ENCODE assay signal across 8 cellular contexts in the genomic region with DNA sequence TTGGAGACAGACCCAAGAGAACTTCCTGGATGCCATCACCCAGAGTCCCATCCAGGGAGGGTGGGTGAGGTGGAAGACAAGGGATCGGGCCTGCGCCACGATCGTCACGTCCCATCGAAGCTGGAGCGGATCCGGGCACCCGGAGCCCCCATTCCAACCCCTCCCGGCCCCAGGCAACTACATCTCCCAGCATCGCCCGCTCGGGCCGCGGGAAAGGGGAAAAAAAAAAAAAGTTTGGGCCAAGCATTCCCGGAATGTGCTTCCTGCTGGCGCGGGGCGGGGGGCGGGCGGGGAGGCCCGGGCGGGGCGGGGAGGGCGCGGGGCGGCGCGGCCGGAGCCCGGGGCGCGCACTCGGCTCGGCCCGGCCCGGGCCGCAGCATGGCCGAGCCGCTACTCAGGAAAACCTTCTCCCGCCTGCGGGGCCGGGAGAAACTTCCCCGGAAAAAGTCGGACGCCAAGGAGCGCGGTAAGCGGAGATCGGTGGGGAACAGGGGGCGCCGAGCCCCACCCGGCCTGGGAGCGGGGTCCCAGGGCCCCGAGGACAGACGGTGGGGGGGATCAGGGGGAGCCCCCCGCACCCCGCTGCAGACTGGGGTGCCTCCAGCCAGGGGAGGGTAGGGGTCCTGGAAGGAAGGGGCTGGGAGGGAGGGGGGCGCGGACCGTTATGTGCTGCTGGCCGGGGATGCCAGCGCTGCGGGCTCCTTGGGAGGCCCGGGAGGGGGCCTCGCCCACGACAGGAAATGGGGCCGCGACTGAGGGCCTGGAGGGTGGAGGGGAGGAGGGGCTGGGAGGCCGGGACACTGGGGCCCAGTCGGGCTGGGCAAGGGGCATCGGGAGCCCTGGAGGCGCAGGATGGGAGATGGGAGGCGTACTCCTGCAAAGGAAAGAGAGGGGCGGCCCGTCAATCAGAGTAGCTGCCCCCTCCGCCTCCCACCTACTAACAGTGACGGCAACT. TPM values are rescaled to one million over a fixed set of nuclear protein-coding genes. Genes with fewer than 3 reads are reported as not detected.
DNase-seq lines count a peak whose midpoint lies in the region; ATAC-seq, FAIRE-seq and TF ChIP-seq lines count a peak whose summit lies in the region.

A gene with protein sequence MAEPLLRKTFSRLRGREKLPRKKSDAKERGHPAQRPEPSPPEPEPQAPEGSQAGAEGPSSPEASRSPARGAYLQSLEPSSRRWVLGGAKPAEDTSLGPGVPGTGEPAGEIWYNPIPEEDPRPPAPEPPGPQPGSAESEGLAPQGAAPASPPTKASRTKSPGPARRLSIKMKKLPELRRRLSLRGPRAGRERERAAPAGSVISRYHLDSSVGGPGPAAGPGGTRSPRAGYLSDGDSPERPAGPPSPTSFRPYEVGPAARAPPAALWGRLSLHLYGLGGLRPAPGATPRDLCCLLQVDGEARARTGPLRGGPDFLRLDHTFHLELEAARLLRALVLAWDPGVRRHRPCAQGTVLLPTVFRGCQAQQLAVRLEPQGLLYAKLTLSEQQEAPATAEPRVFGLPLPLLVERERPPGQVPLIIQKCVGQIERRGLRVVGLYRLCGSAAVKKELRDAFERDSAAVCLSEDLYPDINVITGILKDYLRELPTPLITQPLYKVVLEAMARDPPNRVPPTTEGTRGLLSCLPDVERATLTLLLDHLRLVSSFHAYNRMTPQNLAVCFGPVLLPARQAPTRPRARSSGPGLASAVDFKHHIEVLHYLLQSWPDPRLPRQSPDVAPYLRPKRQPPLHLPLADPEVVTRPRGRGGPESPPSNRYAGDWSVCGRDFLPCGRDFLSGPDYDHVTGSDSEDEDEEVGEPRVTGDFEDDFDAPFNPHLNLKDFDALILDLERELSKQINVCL (plus strand): TSS at position 346 of the 955 bp plus-strand sequence. CDS start 33 bp downstream, at position 379.

- H3K9me3 ChIP-seq in left ventricle myocardium inferior (replicated peaks) (peaks cover 22% of the 10 kb centered on the region), psoas muscle (peaks cover 7% of the 10 kb centered on the region)

- H3K27ac Mint-ChIP-seq in T-helper 1 cell treated with Interleukin-12 subunit alpha and Interleukin-12 subunit beta and Interleukin-4 antibody, amounts not matched to agents 30 μg/mL and 1 μg/mL, for 36 hours = no peak within 1 kb of the TSS
- peak within 1 kb of the TSS; percentile 11 for H3K27ac Mint-ChIP-seq in activated naive CD8-positive, alpha-beta T cell treated with anti-CD3 and anti-CD28 coated beads, Interleukin-2, amount 10 ng/mL, durations not matched to agents 7 days and 5 days

- peaks cover 18% of the 10 kb centered on the region for H3K9me3 Mint-ChIP-seq in T-helper 1 cell treated with Interleukin-12 subunit alpha and Interleukin-12 subunit beta and Interleukin-4 antibody, amounts not matched to agents 30 μg/mL and 1 μg/mL, for 36 hours
- H3K9me3 Mint-ChIP-seq in activated naive CD8-positive, alpha-beta T cell treated with anti-CD3 and anti-CD28 coated beads, Interleukin-2, amount 10 ng/mL, durations not matched to agents 7 days and 5 days = peaks cover 12% of the 10 kb centered on the region

- FAIRE-seq in GM19239 (lab: Jason Lieb, UNC) = no peak

- H3K36me3 ChIP-seq in left ventricle myocardium inferior (peaks cover 33% of the 10 kb centered on the region), psoas muscle (ENCODE audit: insufficient read depth in 1 of 2, low read depth in 1 of 2) (peaks cover 0 to 6% of the 10 kb centered on the region in 2 donors)

- H3K4me1 ChIP-seq in left ventricle myocardium inferior (peaks cover 24% of the 10 kb centered on the region), psoas muscle (no peaks in the 10 kb centered on the region)

- H3K27ac ChIP-seq in left ventricle myocardium inferior (replicated peaks) (peak within 1 kb of the TSS; percentile 97), psoas muscle (peak within 1 kb of the TSS; percentile 69)

- intact Hi-C loops in left ventricle myocardium inferior (cut with micrococcal nuclease) (no loop called here), psoas muscle (cut with DNase I) (no loop called here)

- no peaks in the 10 kb centered on the region for H3K36me3 Mint-ChIP-seq in T-helper 1 cell treated with Interleukin-12 subunit alpha and Interleukin-12 subunit beta and Interleukin-4 antibody, amounts not matched to agents 30 μg/mL and 1 μg/mL, for 36 hours (ENCODE audit: low read depth)
- peaks cover 3% of the 10 kb centered on the region for H3K36me3 Mint-ChIP-seq in activated naive CD8-positive, alpha-beta T cell treated with anti-CD3 and anti-CD28 coated beads, Interleukin-2, amount 10 ng/mL, durations not matched to agents 7 days and 5 days

- POLR2A ChIA-PET in activated naive CD8-positive, alpha-beta T cell treated with anti-CD3 and anti-CD28 coated beads, Interleukin-2, amount 10 ng/mL, durations not matched to agents 7 days and 5 days (lab: Charles Lee) = interaction anchor here (1.0 to 1.7 kb wide), 2 partner anchors 18 kb away, joined by 3 read pairs; a partner anchor contains a TSS

- DNase-seq in T-helper 1 cell = no peak
- peak; percentile 53 for DNase-seq in activated naive CD8-positive, alpha-beta T cell treated with anti-CD3 and anti-CD28 coated beads, Interleukin-2, amount 10 ng/mL, durations not matched to agents 7 days and 5 days
- DNase-seq in left ventricle myocardium inferior = peak; percentile 56
- DNase-seq in psoas muscle = peak; percentile 61 to 73
- DNase-seq in GM19239 (ENCODE audit: insufficient read length, low spot score) = no peak

- H3K4me3 ChIP-seq in left ventricle myocardium inferior (peak within 1 kb of the TSS; percentile 91), psoas muscle (peak within 1 kb of the TSS; percentile 67)

- H3K27me3 ChIP-seq in left ventricle myocardium inferior (ENCODE audit: low read depth) = no peaks in the 10 kb centered on the region
- peaks cover 0 to 28% (median 6%) of the 10 kb centered on the region in 3 donors for H3K27me3 ChIP-seq in psoas muscle (ENCODE audit: insufficient read depth in 3 of 3, low read length in 2 of 3)

- peak; percentile 70 for ATAC-seq in activated naive CD8-positive, alpha-beta T cell treated with anti-CD3 and anti-CD28 coated beads, Interleukin-2, amount 10 ng/mL, durations not matched to agents 7 days and 5 days (ENCODE audit: low read depth)
- ATAC-seq in psoas muscle = peak in 3 of 4 donors; percentile 30 to 72 (median 44)
- no peak for ATAC-seq in GM19023 (IDR thresholded peaks at IDR 0.05; ENCODE audit: unreplicated experiment)
- ATAC-seq in HG03139 (IDR thresholded peaks at IDR 0.05; ENCODE audit: unreplicated experiment) = no peak

- TF ChIP-seq CTCF in left ventricle myocardium inferior (IDR thresholded peaks at IDR 0.05; ENCODE audit: borderline replicate concordance) (no peak), psoas muscle (IDR thresholded peaks at IDR 0.05) (no peak)

- peak within 1 kb of the TSS; percentile 53 for H3K4me3 Mint-ChIP-seq in T-helper 1 cell treated with Interleukin-12 subunit alpha and Interleukin-12 subunit beta and Interleukin-4 antibody, amounts not matched to agents 30 μg/mL and 1 μg/mL, for 36 hours
- H3K4me3 Mint-ChIP-seq in activated naive CD8-positive, alpha-beta T cell treated with anti-CD3 and anti-CD28 coated beads, Interleukin-2, amount 10 ng/mL, durations not matched to agents 7 days and 5 days = peak within 1 kb of the TSS; percentile 81

- peaks cover 28% of the 10 kb centered on the region for H3K27me3 Mint-ChIP-seq in T-helper 1 cell treated with Interleukin-12 subunit alpha and Interleukin-12 subunit beta and Interleukin-4 antibody, amounts not matched to agents 30 μg/mL and 1 μg/mL, for 36 hours (ENCODE audit: low read depth)
- peaks cover 15% of the 10 kb centered on the region for H3K27me3 Mint-ChIP-seq in activated naive CD8-positive, alpha-beta T cell treated with anti-CD3 and anti-CD28 coated beads, Interleukin-2, amount 10 ng/mL, durations not matched to agents 7 days and 5 days

- peaks cover 3% of the 10 kb centered on the region for H3K4me1 Mint-ChIP-seq in T-helper 1 cell treated with Interleukin-12 subunit alpha and Interleukin-12 subunit beta and Interleukin-4 antibody, amounts not matched to agents 30 μg/mL and 1 μg/mL, for 36 hours (ENCODE audit: low read depth)
- peaks cover 8% of the 10 kb centered on the region for H3K4me1 Mint-ChIP-seq in activated naive CD8-positive, alpha-beta T cell treated with anti-CD3 and anti-CD28 coated beads, Interleukin-2, amount 10 ng/mL, durations not matched to agents 7 days and 5 days

- 2 to 5% (median 2%) methylated on average over 53 to 77 of the region's 78 CpGs for WGBS in psoas muscle, 3 donors

RNA-seq across cellular contexts. Expression of the gene that starts here (rescaled TPM):
- under 1 TPM; 0.33 to 0.34 TPM for total RNA-seq in activated naive CD8-positive, alpha-beta T cell treated with anti-CD3 and anti-CD28 coated beads, Interleukin-2, amount 10 ng/mL, durations not matched to agents 7 days and 5 days
- 13.1 TPM for total RNA-seq in left ventricle myocardium inferior
- total RNA-seq in psoas muscle = 1 to 10 TPM; 4.5 to 4.9 (median 4.7) TPM
- 1 to 10 TPM; 2.3 to 3.5 (median 2.6) TPM for polyA plus RNA-seq in psoas muscle

Comparison
In these comparisons a context has a peak if more than half of its experiments do, and no peak if none do; other contexts are left out.
1. RNA of the gene that starts here (total RNA-seq): 13.1 TPM in left ventricle myocardium inferior (single experiment) and 4.5 to 4.9 TPM in psoas muscle; 0.33 to 0.34 TPM in activated naive CD8-positive, alpha-beta T cell treated with anti-CD3 and anti-CD28 coated beads, Interleukin-2, amount 10 ng/mL, durations not matched to agents 7 days and 5 days; every median in the first group is over 4 times any median in the second.
2. Peak in DNase-seq and ATAC-seq in activated naive CD8-positive, alpha-beta T cell treated with anti-CD3 and anti-CD28 coated beads, Interleukin-2, amount 10 ng/mL, durations not matched to agents 7 days and 5 days; RNA of the gene not detected or under 1 TPM.
3. DNase-seq: peak in left ventricle myocardium inferior (single experiment) and psoas muscle (2 of 2); none in T-helper 1 cell (0 of 5) and GM19239 (single experiment).
4. ATAC-seq: peak in psoas muscle (3 of 4); none in GM19023 (single experiment) and HG03139 (single experiment).